In genomic region chr18:42048150-42048549, GRCh38 we compare ENCODE assay signal across 11 cellular contexts.
DNase-seq lines count a peak whose midpoint lies in the region; ATAC-seq and TF ChIP-seq lines count a peak whose summit lies in the region.
"Had no signal": no experiment of that assay in that cellular context is flagged by ENCODE, and none has a peak within 500 bp of the region (broad histone marks: within the 10 kb centered on the region; RNA-seq: fewer than 3 reads in every experiment).

No MANE protein-coding gene starts in this region.

- H2AFZ ChIP-seq in PC-9, result no peak overlapping the region
- no peak overlapping the region for H2AFZ ChIP-seq in fibroblast of lung (ENCODE audit: low read length)

- H3K9ac ChIP-seq in fibroblast of lung (ENCODE audit: insufficient read depth, low read length), result no peak overlapping the region

- H3K27ac ChIP-seq in PC-9 (peak overlapping the region; percentile 68), fibroblast of lung (ENCODE audit: insufficient read depth, low read length) (peak overlapping the region; percentile 53)

- ATAC-seq in effector memory CD8-positive, alpha-beta T cell (replicated peaks), result no peak
- no peak for ATAC-seq in GM18907 (IDR thresholded peaks at IDR 0.05; ENCODE audit: unreplicated experiment)

- no peaks in the 10 kb centered on the region for H3K79me2 ChIP-seq in PC-9 (ENCODE audit: low read depth)
- H3K79me2 ChIP-seq in fibroblast of lung (ENCODE audit: control insufficient read depth, insufficient read depth, low read length), result no peaks in the 10 kb centered on the region

- no TSS peak for BruUV-seq in PC-9 (replicated peaks; lab: Mats Ljungman, UMichigan)

- H3K4me2 ChIP-seq in PC-9 (peak overlapping the region; percentile 40; the same call in 1 of the 2 replicates), fibroblast of lung (ENCODE audit: extremely low read depth, insufficient read depth, low read length) (peak overlapping the region; percentile 33)

- no peaks in the 10 kb centered on the region for H3K9me2 ChIP-seq in PC-9 (ENCODE audit: insufficient read depth)

- H3K9me3 ChIP-seq in PC-9 (ENCODE audit: insufficient read depth, low read depth), result no peaks in the 10 kb centered on the region
- H3K9me3 ChIP-seq in fibroblast of lung (ENCODE audit: control insufficient read depth, insufficient read depth, low read depth, low read length), result no peaks in the 10 kb centered on the region

- CTCF ChIA-PET in PC-9 (lab: Charles Lee), result no interaction called here

- peaks cover 4 to 9% of the 10 kb centered on the region in 2 donors for H3K4me1 Mint-ChIP-seq in effector memory CD8-positive, alpha-beta T cell (ENCODE audit: low read depth in 2 of 2)

- H3K27me3 ChIP-seq in PC-9 (ENCODE audit: insufficient read depth, low read depth), result no peaks in the 10 kb centered on the region
- no peaks in the 10 kb centered on the region for H3K27me3 ChIP-seq in fibroblast of lung (ENCODE audit: control insufficient read depth, insufficient read depth, low read length)

- no peak overlapping the region for H3K4me3 Mint-ChIP-seq in effector memory CD8-positive, alpha-beta T cell
- H3K4me3 Mint-ChIP-seq: brain had no signal

- no peaks in the 10 kb centered on the region for H3K27me3 Mint-ChIP-seq in effector memory CD8-positive, alpha-beta T cell
- H3K27me3 Mint-ChIP-seq: brain had no signal

- H3F3A ChIP-seq in PC-9 (ENCODE audit: insufficient read depth, low read depth), result peaks cover 7% of the 10 kb centered on the region; the same call in 1 of the 2 replicates

- TF ChIP-seq CTCF in PC-9 (conservative IDR thresholded peaks at IDR 0.05) (no peak), fibroblast of lung (conservative IDR thresholded peaks at IDR 0.05 in 1 of 2, IDR thresholded peaks at IDR 0.05 in 1 of 2; ENCODE audit: low read depth in 1 of 2, low read length in 2 of 2) (no peak)

- POLR2A ChIA-PET in PC-9 (lab: Charles Lee; ENCODE audit: unreplicated experiment), result no interaction called here

- peaks cover 29% of the 10 kb centered on the region for H3K36me3 Mint-ChIP-seq in effector memory CD8-positive, alpha-beta T cell (ENCODE audit: insufficient read depth)

- H3K36me3 ChIP-seq in PC-9 (ENCODE audit: low read depth) (peaks cover 10% of the 10 kb centered on the region; the same call in 1 of the 2 replicates), fibroblast of lung (ENCODE audit: control insufficient read depth, insufficient read depth, low read length) (no peaks in the 10 kb centered on the region)

- intact Hi-C loops in PC-9 (cut with micrococcal nuclease; ENCODE audit: unreplicated experiment), result no loop called here

- H4K20me1 ChIP-seq in PC-9 (ENCODE audit: insufficient read depth), result no peaks in the 10 kb centered on the region
- H4K20me1 ChIP-seq in fibroblast of lung (ENCODE audit: control insufficient read depth, extremely low read depth, insufficient read depth, low read length), result no peaks in the 10 kb centered on the region

- peak overlapping the region in 1 of 2 donors; percentile 54 for H3K27ac Mint-ChIP-seq in effector memory CD8-positive, alpha-beta T cell

- peak; percentile 64 for DNase-seq in GM04504 (ENCODE audit: low read depth)
- peak; percentile 3 to 78 for DNase-seq in PC-9
- DNase-seq in fibroblast of lung (ENCODE audit: low read depth in 2 of 2), result peak; percentile 87 to 90
- DNase-seq in pulmonary artery endothelial cell (ENCODE audit: low read depth, low spot score), result peak; percentile 39
- DNase-seq in effector memory CD8-positive, alpha-beta T cell, result no peak
- DNase-seq in HUDEP-2 (lab: John Stamatoyannopoulos, UW; ENCODE audit: unreplicated experiment in 76 of 76), result no peak
- no peak for DNase-seq in ureter (ENCODE audit: low spot score)
- DNase-seq: activated CD4-positive, CD25-positive, alpha-beta regulatory T cell treated with anti-CD3 and anti-CD28 coated beads, Interleukin-2, amount 50 U/mL, for 72 hours; NCI-H82 had no signal

- H3K4me1 ChIP-seq in PC-9 (replicated peaks; ENCODE audit: insufficient read depth) (peaks cover 22% of the 10 kb centered on the region), fibroblast of lung (ENCODE audit: control insufficient read depth, extremely low read depth, insufficient read depth, low read length) (no peaks in the 10 kb centered on the region)

- H3K9me3 Mint-ChIP-seq in effector memory CD8-positive, alpha-beta T cell, result no peaks in the 10 kb centered on the region
- H3K9me3 Mint-ChIP-seq: brain had no signal

- H3K4me3 ChIP-seq in PC-9, result no peak overlapping the region
- no peak overlapping the region for H3K4me3 ChIP-seq in fibroblast of lung (replicated peaks in 1 of 4; ENCODE audit: control extremely low read depth in 1 of 4, insufficient read depth in 1 of 4, low read depth in 3 of 4, low read length in 4 of 4)

Comparison
In these comparisons a context has a peak if more than half of its experiments do, and no peak if none do; other contexts are left out.
1. DNase-seq: peak in GM04504 (single experiment), PC-9 (2 of 2), fibroblast of lung (2 of 2) and pulmonary artery endothelial cell (single experiment); none in effector memory CD8-positive, alpha-beta T cell (0 of 3), HUDEP-2 (0 of 76) and ureter (single experiment).